ENCODE assay signal across 1 cellular context in the genomic region with DNA sequence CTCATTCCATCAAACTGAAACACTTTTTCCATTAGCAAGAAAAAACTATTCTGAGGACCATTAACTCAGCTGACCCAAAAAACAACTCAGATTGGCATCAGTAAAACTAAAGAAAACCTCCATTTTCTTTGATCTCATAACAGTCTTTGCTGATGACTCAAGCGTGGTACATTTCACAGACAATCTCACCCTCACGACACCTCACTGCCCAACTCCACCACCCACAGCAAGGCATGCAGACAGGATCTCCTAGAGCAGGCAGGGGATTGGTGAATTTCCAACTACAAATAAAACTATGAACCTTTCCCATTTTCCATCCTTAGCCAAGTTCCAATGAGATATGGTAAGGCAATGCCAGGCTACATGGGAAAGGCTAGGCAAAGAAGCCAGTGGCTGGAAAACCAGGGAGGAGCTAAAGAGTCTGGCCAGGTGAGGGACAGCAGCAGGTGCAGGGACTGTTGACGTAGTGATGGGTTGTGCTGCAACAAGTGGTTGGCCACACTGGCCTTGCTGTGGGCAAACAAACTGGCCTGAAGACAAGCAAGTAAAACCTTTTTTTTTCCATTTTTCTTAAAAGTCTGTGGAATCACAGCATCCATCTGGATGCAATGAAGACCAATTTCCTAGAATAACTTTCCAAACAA.
TF ChIP-seq lines count a peak whose summit lies in the region.

No MANE protein-coding gene starts in this region.

TF ChIP-seq in GM23338, 12 proteins besides CTCF, POLR2A, EP300 and RAD21 (continued from another document):
- TF ChIP-seq, protein P1, sequence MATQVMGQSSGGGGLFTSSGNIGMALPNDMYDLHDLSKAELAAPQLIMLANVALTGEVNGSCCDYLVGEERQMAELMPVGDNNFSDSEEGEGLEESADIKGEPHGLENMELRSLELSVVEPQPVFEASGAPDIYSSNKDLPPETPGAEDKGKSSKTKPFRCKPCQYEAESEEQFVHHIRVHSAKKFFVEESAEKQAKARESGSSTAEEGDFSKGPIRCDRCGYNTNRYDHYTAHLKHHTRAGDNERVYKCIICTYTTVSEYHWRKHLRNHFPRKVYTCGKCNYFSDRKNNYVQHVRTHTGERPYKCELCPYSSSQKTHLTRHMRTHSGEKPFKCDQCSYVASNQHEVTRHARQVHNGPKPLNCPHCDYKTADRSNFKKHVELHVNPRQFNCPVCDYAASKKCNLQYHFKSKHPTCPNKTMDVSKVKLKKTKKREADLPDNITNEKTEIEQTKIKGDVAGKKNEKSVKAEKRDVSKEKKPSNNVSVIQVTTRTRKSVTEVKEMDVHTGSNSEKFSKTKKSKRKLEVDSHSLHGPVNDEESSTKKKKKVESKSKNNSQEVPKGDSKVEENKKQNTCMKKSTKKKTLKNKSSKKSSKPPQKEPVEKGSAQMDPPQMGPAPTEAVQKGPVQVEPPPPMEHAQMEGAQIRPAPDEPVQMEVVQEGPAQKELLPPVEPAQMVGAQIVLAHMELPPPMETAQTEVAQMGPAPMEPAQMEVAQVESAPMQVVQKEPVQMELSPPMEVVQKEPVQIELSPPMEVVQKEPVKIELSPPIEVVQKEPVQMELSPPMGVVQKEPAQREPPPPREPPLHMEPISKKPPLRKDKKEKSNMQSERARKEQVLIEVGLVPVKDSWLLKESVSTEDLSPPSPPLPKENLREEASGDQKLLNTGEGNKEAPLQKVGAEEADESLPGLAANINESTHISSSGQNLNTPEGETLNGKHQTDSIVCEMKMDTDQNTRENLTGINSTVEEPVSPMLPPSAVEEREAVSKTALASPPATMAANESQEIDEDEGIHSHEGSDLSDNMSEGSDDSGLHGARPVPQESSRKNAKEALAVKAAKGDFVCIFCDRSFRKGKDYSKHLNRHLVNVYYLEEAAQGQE (IDR thresholded peaks at IDR 0.05; ENCODE audit: unreplicated experiment) = no peak
- TF ChIP-seq CREB1 (CRISPR knock-in tag; IDR thresholded peaks at IDR 0.05; ENCODE audit: low read depth) = no peak
- TF ChIP-seq EZH2phosphoT487 (IDR thresholded peaks at IDR 0.05; ENCODE audit: unreplicated experiment) = no peak
- TF ChIP-seq JUNB (IDR thresholded peaks at IDR 0.05; ENCODE audit: unreplicated experiment) = no peak
- TF ChIP-seq ZNF114 (CRISPR knock-in tag; IDR thresholded peaks at IDR 0.05) = no peak
- TF ChIP-seq ZNF331 (CRISPR knock-in tag; IDR thresholded peaks at IDR 0.05; ENCODE audit: low read depth) = no peak
- no peak for TF ChIP-seq NANOG (IDR thresholded peaks at IDR 0.05; ENCODE audit: borderline replicate concordance)
